ENCODE assay signal across 16 cellular contexts in the genomic region with DNA sequence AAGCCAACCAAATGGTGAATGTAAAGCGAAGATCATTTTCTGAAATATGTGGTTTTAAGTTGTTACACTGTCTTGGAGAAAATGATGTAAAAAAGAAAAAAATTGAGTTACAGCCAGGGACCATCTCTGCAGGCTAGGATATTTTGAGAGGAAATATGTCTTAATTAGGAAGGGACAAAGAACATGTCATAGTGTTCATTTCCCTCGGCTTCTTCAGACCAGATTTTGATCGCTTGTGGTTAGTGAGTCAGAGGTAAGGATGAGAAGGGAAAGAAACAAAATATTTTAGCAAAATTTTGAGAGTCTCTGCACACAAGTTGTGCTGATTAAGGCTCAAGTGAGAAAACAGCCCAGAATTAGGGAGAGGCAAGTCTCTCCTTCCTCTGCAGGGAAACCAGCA. TPM values are rescaled to one million over a fixed set of nuclear protein-coding genes. Genes with fewer than 3 reads are reported as not detected.
DNase-seq lines count a peak whose midpoint lies in the region; ATAC-seq and TF ChIP-seq lines count a peak whose summit lies in the region.
"Had no signal": no experiment of that assay in that cellular context is flagged by ENCODE, and none has a peak within 500 bp of the region (broad histone marks: within the 10 kb centered on the region; RNA-seq: fewer than 3 reads in every experiment).

No MANE protein-coding gene starts in this region.

- DNase-seq in NOMO-1 treated with DMSO at 0.1 percent for 48 hours (lab: John Stamatoyannopoulos, UW; ENCODE audit: unreplicated experiment): peak; percentile 57
- DNase-seq in NOMO-1 treated with dmso at 0.1 percent for 144 hours (lab: John Stamatoyannopoulos, UW; ENCODE audit: unreplicated experiment): no peak
- DNase-seq in M059J (ENCODE audit: low read depth): peak; percentile 89
- DNase-seq in astrocyte of the hippocampus (ENCODE audit: low read depth, low spot score): peak; percentile 69
- DNase-seq in osteocyte (ENCODE audit: extremely low spot score, unreplicated experiment): no peak
- DNase-seq in mesothelial cell of epicardium (ENCODE audit: low spot score in 2 of 2, unreplicated experiment in 2 of 2): no peak
- DNase-seq: activated CD4-positive, alpha-beta memory T cell treated with anti-CD3 and anti-CD28 coated beads for 36 hours; MM.1S; NCI-H345; nucleus accumbens; testis had no signal

- H3K4me3 Mint-ChIP-seq in osteocyte (ENCODE audit: unreplicated experiment): no peak overlapping the region
- no peak overlapping the region for H3K4me3 Mint-ChIP-seq in mesothelial cell of epicardium
- H3K4me3 Mint-ChIP-seq: activated CD4-positive, alpha-beta memory T cell treated with anti-CD3 and anti-CD28 coated beads for 36 hours had no signal

- H3K4me1 Mint-ChIP-seq in osteocyte (ENCODE audit: unreplicated experiment) (peaks cover 13% of the 10 kb centered on the region), mesothelial cell of epicardium (peaks cover 6% of the 10 kb centered on the region)

- no peak for TF ChIP-seq CTCF in osteocyte (IDR thresholded peaks at IDR 0.05)
- no peak for TF ChIP-seq CTCF in mesothelial cell of epicardium (IDR thresholded peaks at IDR 0.05; ENCODE audit: unreplicated experiment)

- no peaks in the 10 kb centered on the region for H3K36me3 Mint-ChIP-seq in osteocyte (ENCODE audit: unreplicated experiment)
- H3K36me3 Mint-ChIP-seq in mesothelial cell of epicardium: no peaks in the 10 kb centered on the region
- H3K36me3 Mint-ChIP-seq: activated CD4-positive, alpha-beta memory T cell treated with anti-CD3 and anti-CD28 coated beads for 36 hours had no signal

- ATAC-seq in HG02981 (IDR thresholded peaks at IDR 0.05; ENCODE audit: unreplicated experiment): no peak
- no peak for ATAC-seq in GM21360 (IDR thresholded peaks at IDR 0.05; ENCODE audit: unreplicated experiment)
- ATAC-seq: GM12878 had no signal

- H3K27me3 Mint-ChIP-seq in osteocyte (ENCODE audit: unreplicated experiment): peaks cover 3% of the 10 kb centered on the region
- no peaks in the 10 kb centered on the region for H3K27me3 Mint-ChIP-seq in mesothelial cell of epicardium (ENCODE audit: low read depth)
- H3K27me3 Mint-ChIP-seq: activated CD4-positive, alpha-beta memory T cell treated with anti-CD3 and anti-CD28 coated beads for 36 hours had no signal

- H3K9me3 Mint-ChIP-seq in osteocyte (ENCODE audit: unreplicated experiment) (no peaks in the 10 kb centered on the region), mesothelial cell of epicardium (no peaks in the 10 kb centered on the region)

- H3K27ac Mint-ChIP-seq in osteocyte (ENCODE audit: unreplicated experiment): peak overlapping the region; percentile 9
- H3K27ac Mint-ChIP-seq in mesothelial cell of epicardium: no peak overlapping the region
- H3K27ac Mint-ChIP-seq: activated CD4-positive, alpha-beta memory T cell treated with anti-CD3 and anti-CD28 coated beads for 36 hours had no signal

RNA-seq across cellular contexts. Expression of a gene that starts 58.9 kb away (rescaled TPM):
- not detected in 2 replicates for total RNA-seq in M059J (2014; rRNA removed; shearing (Covaris generic))
- total RNA-seq in osteocyte (not detected in 2 replicates), mesothelial cell of epicardium (3.9 to 4.4 TPM (median 4.1 TPM) in 3 replicates)
- total RNA-seq: activated CD4-positive, alpha-beta memory T cell treated with anti-CD3 and anti-CD28 coated beads for 36 hours; GM12878; lung microvascular endothelial cell; T-helper 2 cell treated with Interferon-gamma antibody and Interleukin-4, amounts not matched to agents 100 ng/mL and 5 ng/mL, for 36 hours had no signal

Comparison
In these comparisons a context has a peak if more than half of its experiments do, and no peak if none do; other contexts are left out.
1. DNase-seq: peak in NOMO-1 treated with DMSO at 0.1 percent for 48 hours (single experiment), M059J (single experiment) and astrocyte of the hippocampus (single experiment); none in NOMO-1 treated with dmso at 0.1 percent for 144 hours (single experiment), osteocyte (single experiment) and mesothelial cell of epicardium (0 of 2).